Comparison of ENCODE assay signal across 1 cellular context in the genomic region with DNA sequence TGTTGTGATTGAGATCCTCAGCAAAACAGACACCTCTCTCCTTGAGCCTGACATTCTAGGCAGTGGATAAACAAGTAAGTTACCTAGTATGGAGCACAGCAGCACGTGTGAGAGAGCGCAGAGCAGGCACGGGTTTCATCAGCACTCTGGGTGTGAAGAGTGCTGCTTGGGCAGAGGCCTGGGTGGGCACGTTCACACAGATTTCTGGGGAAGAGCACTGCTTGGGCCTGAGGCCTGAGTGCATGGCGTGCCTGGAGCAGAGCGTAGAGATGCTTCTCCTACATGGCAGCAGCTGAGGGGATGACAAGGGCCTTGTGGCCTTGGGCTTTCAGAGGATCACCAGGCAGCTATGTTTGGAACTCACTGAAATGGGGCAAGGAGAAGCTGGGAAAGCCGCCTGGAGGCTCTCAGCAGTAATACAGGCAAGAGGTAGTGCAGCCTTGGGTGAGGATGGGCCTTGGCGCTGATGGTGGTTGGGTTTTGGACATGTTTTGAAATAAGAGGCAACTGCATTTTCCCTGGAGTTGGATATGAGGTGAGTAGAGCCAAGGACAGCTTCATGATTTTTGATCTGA.
TF ChIP-seq lines count a peak whose summit lies in the region.

No MANE protein-coding gene starts in this region.

TF ChIP-seq in SK-N-SH, 30 proteins besides CTCF, POLR2A, EP300 and RAD21 (continued from another document):
- TF ChIP-seq, protein P1, sequence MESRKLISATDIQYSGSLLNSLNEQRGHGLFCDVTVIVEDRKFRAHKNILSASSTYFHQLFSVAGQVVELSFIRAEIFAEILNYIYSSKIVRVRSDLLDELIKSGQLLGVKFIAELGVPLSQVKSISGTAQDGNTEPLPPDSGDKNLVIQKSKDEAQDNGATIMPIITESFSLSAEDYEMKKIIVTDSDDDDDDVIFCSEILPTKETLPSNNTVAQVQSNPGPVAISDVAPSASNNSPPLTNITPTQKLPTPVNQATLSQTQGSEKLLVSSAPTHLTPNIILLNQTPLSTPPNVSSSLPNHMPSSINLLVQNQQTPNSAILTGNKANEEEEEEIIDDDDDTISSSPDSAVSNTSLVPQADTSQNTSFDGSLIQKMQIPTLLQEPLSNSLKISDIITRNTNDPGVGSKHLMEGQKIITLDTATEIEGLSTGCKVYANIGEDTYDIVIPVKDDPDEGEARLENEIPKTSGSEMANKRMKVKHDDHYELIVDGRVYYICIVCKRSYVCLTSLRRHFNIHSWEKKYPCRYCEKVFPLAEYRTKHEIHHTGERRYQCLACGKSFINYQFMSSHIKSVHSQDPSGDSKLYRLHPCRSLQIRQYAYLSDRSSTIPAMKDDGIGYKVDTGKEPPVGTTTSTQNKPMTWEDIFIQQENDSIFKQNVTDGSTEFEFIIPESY (IDR thresholded peaks at IDR 0.05; ENCODE audit: borderline replicate concordance, low read depth): no peak
- TF ChIP-seq NRF1 (IDR thresholded peaks at IDR 0.05; ENCODE audit: low read depth, low read length) (no peak), POLR2AphosphoS5 (IDR thresholded peaks at IDR 0.05; ENCODE audit: low read depth, low read length) (no peak), RXRA (IDR thresholded peaks at IDR 0.05; ENCODE audit: borderline replicate concordance, low read depth) (no peak), YY1 (IDR thresholded peaks at IDR 0.05; ENCODE audit: low read depth) (no peak), MEF2A (IDR thresholded peaks at IDR 0.05; ENCODE audit: borderline replicate concordance, low read depth) (no peak), FOXJ3 (CRISPR knock-in tag; IDR thresholded peaks at IDR 0.05) (no peak), TAF1 (IDR thresholded peaks at IDR 0.05; ENCODE audit: borderline replicate concordance, low read depth, low read length) (no peak), FOXM1 (IDR thresholded peaks at IDR 0.05; ENCODE audit: low read depth) (no peak)
- TF ChIP-seq, protein P2, sequence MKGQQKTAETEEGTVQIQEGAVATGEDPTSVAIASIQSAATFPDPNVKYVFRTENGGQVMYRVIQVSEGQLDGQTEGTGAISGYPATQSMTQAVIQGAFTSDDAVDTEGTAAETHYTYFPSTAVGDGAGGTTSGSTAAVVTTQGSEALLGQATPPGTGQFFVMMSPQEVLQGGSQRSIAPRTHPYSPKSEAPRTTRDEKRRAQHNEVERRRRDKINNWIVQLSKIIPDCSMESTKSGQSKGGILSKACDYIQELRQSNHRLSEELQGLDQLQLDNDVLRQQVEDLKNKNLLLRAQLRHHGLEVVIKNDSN (IDR thresholded peaks at IDR 0.05; ENCODE audit: borderline replicate concordance, low read depth): no peak
